11 cellular contexts compared by ENCODE assay signal in the genomic region with DNA sequence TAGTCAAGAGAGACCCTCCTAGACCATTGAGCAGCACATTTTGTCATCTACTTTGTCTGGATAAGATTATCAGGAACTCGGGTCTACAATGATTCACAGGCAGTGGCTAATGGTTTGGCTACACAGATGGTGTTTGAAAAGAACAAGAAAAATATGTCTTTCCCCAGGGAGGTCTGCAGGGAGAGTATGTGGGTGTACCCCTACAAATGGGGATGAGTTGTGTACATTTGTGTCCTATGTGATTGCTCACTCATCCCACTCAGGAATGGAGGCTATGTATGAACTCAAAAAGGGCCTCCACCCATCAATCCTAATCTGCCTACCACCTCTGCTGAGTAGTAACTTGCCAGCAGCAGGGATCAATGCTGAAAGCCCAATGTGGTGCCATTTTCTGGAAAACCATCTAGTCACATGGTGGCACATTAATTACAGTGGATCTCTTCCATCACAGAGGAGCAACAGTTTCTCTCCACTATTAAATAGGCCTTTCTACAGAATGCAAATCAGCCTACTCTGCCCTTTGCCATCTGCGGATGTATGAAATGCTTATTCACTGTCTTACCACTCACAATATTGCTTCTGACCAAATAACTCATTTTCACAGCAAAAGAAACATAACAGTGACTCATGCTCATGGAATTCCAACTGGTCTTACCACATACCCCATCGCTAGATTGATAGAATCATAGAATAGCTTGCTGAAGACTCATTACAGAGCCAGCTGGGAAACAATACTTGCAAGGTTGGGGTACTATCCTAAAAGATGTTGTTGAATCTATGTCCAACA. TPM values are rescaled to one million over a fixed set of nuclear protein-coding genes. Genes with fewer than 3 reads are reported as not detected.
DNase-seq lines count a peak whose midpoint lies in the region; ATAC-seq and TF ChIP-seq lines count a peak whose summit lies in the region.
"Had no signal": no experiment of that assay in that cellular context is flagged by ENCODE, and none has a peak within 500 bp of the region (broad histone marks: within the 10 kb centered on the region; RNA-seq: fewer than 3 reads in every experiment).

No MANE protein-coding gene starts in this region.

- H2BK15ac ChIP-seq in IMR-90 (ENCODE audit: low read depth, low read length): no peak overlapping the region
- H2BK15ac ChIP-seq in mesenchymal stem cell (ENCODE audit: low read depth, poor library complexity, severe bottlenecking): no peak overlapping the region

- TF ChIP-seq RAD21 in IMR-90 (IDR thresholded peaks at IDR 0.05; ENCODE audit: low read length): no peak

- H3K18ac ChIP-seq in IMR-90 (ENCODE audit: low read depth, low read length): no peak overlapping the region
- H3K18ac ChIP-seq in mesenchymal stem cell (ENCODE audit: low read depth in 1 of 2, low read length in 2 of 2): no peak overlapping the region

- POLR2A ChIA-PET in IMR-90 (lab: Charles Lee; ENCODE audit: unreplicated experiment): no interaction called here

- H3K27me3 ChIP-seq in IMR-90 (ENCODE audit: control insufficient read depth, insufficient read depth, low read length) (no peaks in the 10 kb centered on the region), mesenchymal stem cell (ENCODE audit: control insufficient read depth in 1 of 2, insufficient read depth in 1 of 2, low read length in 2 of 2) (no peaks in the 10 kb centered on the region), uterus (no peaks in the 10 kb centered on the region)
- H3K27me3 ChIP-seq: colonic mucosa had no signal

- no peak overlapping the region for H3K27ac Mint-ChIP-seq in effector memory CD8-positive, alpha-beta T cell
- H3K27ac Mint-ChIP-seq: natural killer cell had no signal

- H2BK120ac ChIP-seq in IMR-90 (ENCODE audit: low read depth, low read length) (no peak overlapping the region), mesenchymal stem cell (ENCODE audit: low read depth, low read length) (no peak overlapping the region)

- H3K4ac ChIP-seq in IMR-90 (ENCODE audit: low read depth, low read length) (no peak overlapping the region), mesenchymal stem cell (ENCODE audit: low read depth in 1 of 2, low read length in 2 of 2) (no peak overlapping the region)

- H3K14ac ChIP-seq in IMR-90 (replicated peaks; ENCODE audit: low read depth, low read length) (no peak overlapping the region), mesenchymal stem cell (ENCODE audit: low read length in 2 of 2) (no peak overlapping the region)

- H2AK5ac ChIP-seq in IMR-90 (ENCODE audit: low read depth, low read length): no peak overlapping the region
- peak overlapping the region; percentile 85 for H2AK5ac ChIP-seq in mesenchymal stem cell (ENCODE audit: low read length, severe bottlenecking)

- dilution Hi-C loops in IMR-90 (cut with HindIII; ENCODE audit: low sequenced_read_pairs, unreplicated experiment): no loop called here

- H3K36me3 ChIP-seq in IMR-90 (ENCODE audit: control insufficient read depth, insufficient read depth, low read length): no peaks in the 10 kb centered on the region
- H3K36me3 ChIP-seq in mesenchymal stem cell (ENCODE audit: control insufficient read depth in 1 of 2, insufficient read depth in 2 of 2, low read depth in 1 of 2, low read length in 2 of 2): no peaks in the 10 kb centered on the region
- H3K36me3 ChIP-seq in uterus: no peaks in the 10 kb centered on the region
- H3K36me3 ChIP-seq: colonic mucosa had no signal

- peak overlapping the region in 1 of 2 experiments; percentile 13 for H2BK12ac ChIP-seq in mesenchymal stem cell (ENCODE audit: low read length in 2 of 2)

- no peak overlapping the region for H3K4me3 Mint-ChIP-seq in effector memory CD8-positive, alpha-beta T cell
- H3K4me3 Mint-ChIP-seq: natural killer cell had no signal

- H3K9me3 Mint-ChIP-seq in effector memory CD8-positive, alpha-beta T cell: peaks cover 0 to 5% of the 10 kb centered on the region in 2 donors

- no peak overlapping the region for H3K56ac ChIP-seq in IMR-90 (ENCODE audit: extremely low read depth, insufficient read depth, low read length)

- peaks cover 4% of the 10 kb centered on the region; the same call in 1 of the 2 replicates for H3K9me3 ChIP-seq in IMR-90 (ENCODE audit: control insufficient read depth, insufficient read depth, low read length)
- no peaks in the 10 kb centered on the region for H3K9me3 ChIP-seq in mesenchymal stem cell (ENCODE audit: control insufficient read depth, low read length)
- H3K9me3 ChIP-seq in uterus: no peaks in the 10 kb centered on the region
- H3K9me3 ChIP-seq: colonic mucosa had no signal

- H4K8ac ChIP-seq in IMR-90 (ENCODE audit: low read depth in 2 of 2, low read length in 2 of 2): no peak overlapping the region
- no peak overlapping the region for H4K8ac ChIP-seq in mesenchymal stem cell (ENCODE audit: low read length)

- TF ChIP-seq CTCF in IMR-90 (conservative IDR thresholded peaks at IDR 0.05; ENCODE audit: low read depth, low read length): no peak
- TF ChIP-seq CTCF in choroid plexus epithelial cell (conservative IDR thresholded peaks at IDR 0.05; ENCODE audit: low read depth, low read length): no peak
- no peak for TF ChIP-seq CTCF in uterus (IDR thresholded peaks at IDR 0.05)

- intact Hi-C loops in IMR-90 (cut with micrococcal nuclease) (no loop called here), uterus (cut with DNase I; ENCODE audit: low total_unique reads) (no loop called here)

- no peak overlapping the region for H2BK20ac ChIP-seq in IMR-90 (ENCODE audit: low read depth, low read length)

- H2BK5ac ChIP-seq in IMR-90 (ENCODE audit: low read depth, low read length, poor library complexity, severe bottlenecking) (no peak overlapping the region), mesenchymal stem cell (ENCODE audit: low read depth, low read length, poor library complexity, severe bottlenecking) (peak overlapping the region; percentile 67)

- H3K27me3 Mint-ChIP-seq in effector memory CD8-positive, alpha-beta T cell: no peaks in the 10 kb centered on the region

- H3K23ac ChIP-seq in IMR-90 (ENCODE audit: low read depth, low read length) (no peak overlapping the region), mesenchymal stem cell (ENCODE audit: low read length in 2 of 2) (no peak overlapping the region)

- H3K27ac ChIP-seq in IMR-90 (ENCODE audit: insufficient read depth, low read length) (no peak overlapping the region), mesenchymal stem cell (ENCODE audit: low read length, poor library complexity, severe bottlenecking) (peak overlapping the region; percentile 98), uterus (no peak overlapping the region)
- H3K27ac ChIP-seq: colonic mucosa had no signal

- BruUV-seq in IMR-90 (replicated peaks; lab: Mats Ljungman, UMichigan): no TSS peak

- H2AK9ac ChIP-seq in IMR-90 (replicated peaks; ENCODE audit: low read depth, low read length, poor library complexity): no peak overlapping the region

- no peak overlapping the region for H4K91ac ChIP-seq in IMR-90 (ENCODE audit: insufficient read depth, low read depth, low read length)
- no peak overlapping the region for H4K91ac ChIP-seq in mesenchymal stem cell (ENCODE audit: low read length)

- no peak for ATAC-seq in IMR-90 (ENCODE audit: low read depth)
- ATAC-seq in effector memory CD8-positive, alpha-beta T cell (replicated peaks): no peak
- ATAC-seq: natural killer cell had no signal

- H3K9ac ChIP-seq in IMR-90 (ENCODE audit: low read depth, low read length) (no peak overlapping the region), mesenchymal stem cell (ENCODE audit: low read length) (no peak overlapping the region)

- no peak overlapping the region for H3K4me3 ChIP-seq in IMR-90 (ENCODE audit: insufficient read depth, low read depth, low read length)
- H3K4me3 ChIP-seq in choroid plexus epithelial cell (ENCODE audit: low read depth, low read length): no peak overlapping the region
- peak overlapping the region in 1 of 2 experiments; percentile 8 for H3K4me3 ChIP-seq in mesenchymal stem cell (ENCODE audit: insufficient read depth in 1 of 2, low read depth in 1 of 2, low read length in 2 of 2)
- no peak overlapping the region for H3K4me3 ChIP-seq in uterus
- H3K4me3 ChIP-seq: colonic mucosa had no signal

- no peaks in the 10 kb centered on the region for H3K4me1 Mint-ChIP-seq in effector memory CD8-positive, alpha-beta T cell (ENCODE audit: low read depth in 2 of 2)
- H3K4me1 Mint-ChIP-seq: natural killer cell had no signal

- DNase-seq in AG20443 (ENCODE audit: low spot score) (peak; percentile 54), IMR-90 (peak; percentile 35), choroid plexus epithelial cell (ENCODE audit: low read depth) (peak; percentile 99), mesenchymal stem cell (peak; percentile 31), uterus (no peak)
- no peak for DNase-seq in activated T-cell treated with anti-CD3 and anti-CD28 coated beads, Interleukin-2, amount 50 U/mL, for 1 hour
- DNase-seq in stimulated activated CD4-positive, alpha-beta T cell treated with anti-CD3 and anti-CD28 coated beads, Interleukin-15, amount 100 ng/mL, for 24 hours: no peak
- DNase-seq in effector memory CD8-positive, alpha-beta T cell: no peak
- DNase-seq: colonic mucosa; natural killer cell; stimulated activated CD4-positive, alpha-beta T cell treated with anti-CD3 and anti-CD28 coated beads, Interleukin-2, amount 100 ng/mL, for 24 hours had no signal

- in situ Hi-C loops in IMR-90 (cut with MboI; ENCODE audit: low sequenced_read_pairs): no loop called here

- H3K36me3 Mint-ChIP-seq in effector memory CD8-positive, alpha-beta T cell (ENCODE audit: insufficient read depth): no peaks in the 10 kb centered on the region
- H3K36me3 Mint-ChIP-seq: natural killer cell had no signal

- H3K4me1 ChIP-seq in IMR-90 (ENCODE audit: control insufficient read depth, insufficient read depth, low read length) (no peaks in the 10 kb centered on the region), mesenchymal stem cell (ENCODE audit: control insufficient read depth, insufficient read depth, low read depth, low read length) (peaks cover 11% of the 10 kb centered on the region), uterus (no peaks in the 10 kb centered on the region)
- H3K4me1 ChIP-seq: colonic mucosa had no signal

- CTCF ChIA-PET in IMR-90 (lab: Yijun Ruan, JAX): no interaction called here

- no peak overlapping the region for H4K5ac ChIP-seq in IMR-90 (ENCODE audit: low read depth, low read length)

- 50% methylated on average over 1 of the region's 3 CpGs; no CpG with 5 or more reads in 1 of the 2 experiments for WGBS in IMR-90 (ENCODE audit: extremely low coverage in 2 of 2, insufficient read length in 1 of 2), 2 experiments
- 29% methylated on average over 3 of the region's 3 CpGs for WGBS in mesenchymal stem cell

- H3K4me2 ChIP-seq in IMR-90 (ENCODE audit: low read depth, low read length) (no peak overlapping the region), mesenchymal stem cell (ENCODE audit: low read length, poor library complexity, severe bottlenecking) (no peak overlapping the region)

- H3K9me1 ChIP-seq in IMR-90 (ENCODE audit: insufficient read depth, low read length): no peaks in the 10 kb centered on the region

- H2AFZ ChIP-seq in IMR-90 (replicated peaks; ENCODE audit: low read length, poor library complexity) (no peak overlapping the region), mesenchymal stem cell (ENCODE audit: low read depth, low read length) (no peak overlapping the region)

- H4K20me1 ChIP-seq in IMR-90 (ENCODE audit: insufficient read depth, low read length): no peaks in the 10 kb centered on the region

- H3K79me1 ChIP-seq in IMR-90 (ENCODE audit: low read depth in 1 of 2, low read length in 2 of 2) (no peaks in the 10 kb centered on the region), mesenchymal stem cell (replicated peaks; ENCODE audit: low read length, poor library complexity, severe bottlenecking) (no peaks in the 10 kb centered on the region)

- TF ChIP-seq POLR2A in IMR-90 (IDR thresholded peaks at IDR 0.05; ENCODE audit: low read depth, low read length): no peak
- TF ChIP-seq POLR2A in uterus (IDR thresholded peaks at IDR 0.05): no peak

RNA-seq across cellular contexts. Expression of a gene that starts 48.3 kb away (rescaled TPM):
- total RNA-seq in IMR-90 (2012; rRNA removed) (not detected in 2 replicates), uterus (not detected)
- polyA plus RNA-seq in IMR-90 (2012; rRNA removed): not detected in 2 replicates
- not detected in 2 replicates for polyA plus RNA-seq in IMR-90 (2012; cell fraction: cytosol; rRNA removed)
- polyA plus RNA-seq in IMR-90 (2012; cell fraction: nucleus; rRNA removed; ENCODE audit: low replicate concordance): not detected in 2 replicates
- polyA plus RNA-seq in mesenchymal stem cell (2013, experiment 1 of 2): not detected
- not detected for polyA plus RNA-seq in mesenchymal stem cell (2013, experiment 2 of 2)
- total RNA-seq: colonic mucosa, natural killer cell had no signal

Comparison
In these comparisons a context has a peak if more than half of its experiments do, and no peak if none do; other contexts are left out.
1. DNase-seq: peak in AG20443 (single experiment), IMR-90 (single experiment), choroid plexus epithelial cell (single experiment) and mesenchymal stem cell (single experiment); none in activated T-cell treated with anti-CD3 and anti-CD28 coated beads, Interleukin-2, amount 50 U/mL, for 1 hour (single experiment), stimulated activated CD4-positive, alpha-beta T cell treated with anti-CD3 and anti-CD28 coated beads, Interleukin-15, amount 100 ng/mL, for 24 hours (single experiment), uterus (0 of 2) and effector memory CD8-positive, alpha-beta T cell (0 of 3).